Comparison of ENCODE assay signal across 9 cellular contexts in the genomic region with DNA sequence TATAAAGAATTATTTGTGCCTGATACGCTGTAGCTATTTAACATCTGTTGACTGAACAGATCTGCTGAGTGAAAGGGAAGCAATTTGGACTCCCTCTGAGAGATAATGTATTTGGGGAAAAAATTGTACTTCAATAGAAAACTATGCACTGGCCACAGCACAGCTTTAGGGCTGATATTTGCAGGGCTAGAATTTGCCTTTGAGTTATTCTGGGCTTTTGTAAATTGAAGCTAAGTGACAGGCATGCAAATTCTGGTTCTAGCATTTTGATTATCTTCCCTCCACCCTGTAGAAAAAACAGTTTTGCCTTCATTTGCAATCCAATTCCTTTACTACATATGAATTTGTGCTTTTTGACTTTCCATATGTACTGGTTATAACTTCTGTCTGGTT. TPM values are rescaled to one million over a fixed set of nuclear protein-coding genes. Genes with fewer than 3 reads are reported as not detected.
A peak's percentile ranks its signal among the peaks of the same experiment; 100 is the strongest.
DNase-seq lines count a peak whose midpoint lies in the region; ATAC-seq, FAIRE-seq and TF ChIP-seq lines count a peak whose summit lies in the region.
"Had no signal": no experiment of that assay in that cellular context is flagged by ENCODE, and none has a peak within 500 bp of the region (broad histone marks: within the 10 kb centered on the region; RNA-seq: fewer than 3 reads in every experiment).

No MANE protein-coding gene starts in this region.

- H3K27me3 ChIP-seq in small intestine (ENCODE audit: control insufficient read depth in 2 of 2, insufficient read depth in 2 of 2, low read length in 2 of 2), result no peaks in the 10 kb centered on the region

- no peak for TF ChIP-seq POLR2A in lower leg skin (IDR thresholded peaks at IDR 0.05)

- H3K4me3 ChIP-seq in small intestine (ENCODE audit: low read depth in 1 of 2, low read length in 2 of 2) (no peak overlapping the region), lower leg skin (ENCODE audit: low read depth, poor library complexity, severe bottlenecking) (no peak overlapping the region)

- peak; percentile 39 for ATAC-seq in GM21717 (IDR thresholded peaks at IDR 0.05; ENCODE audit: unreplicated experiment)
- ATAC-seq in SK-N-SH treated with all-trans-retinoic acid at 6 μM for 48 hours, result peak; percentile 36
- ATAC-seq in esophagus mucosa, result peak; percentile 5
- ATAC-seq in HG03095 (IDR thresholded peaks at IDR 0.05; ENCODE audit: unreplicated experiment), result no peak
- ATAC-seq in HG03520 (IDR thresholded peaks at IDR 0.05; ENCODE audit: unreplicated experiment), result no peak

- H3K4me1 ChIP-seq in small intestine (ENCODE audit: control insufficient read depth in 2 of 2, insufficient read depth in 1 of 2, low read depth in 1 of 2, low read length in 1 of 2), result peaks cover 5 to 11% of the 10 kb centered on the region in 2 donors

- intact Hi-C loops in lower leg skin (cut with DNase I; ENCODE audit: low total_unique reads), result no loop called here

- DNase-seq in small intestine, result no peak
- no peak for DNase-seq in stimulated activated naive CD4-positive, alpha-beta T cell treated with Interleukin-2 at 50 U/mL for 16 hours (lab: John Stamatoyannopoulos, UW)
- DNase-seq in lower leg skin (ENCODE audit: low spot score in 2 of 2), result no peak
- DNase-seq: stimulated activated CD4-positive, alpha-beta T cell treated with anti-CD3 and anti-CD28 coated beads, Interleukin-15, amount 100 ng/mL, for 24 hours had no signal

- no peaks in the 10 kb centered on the region for H3K9me3 ChIP-seq in small intestine (ENCODE audit: control insufficient read depth, low read depth)

- H3K36me3 ChIP-seq in small intestine (ENCODE audit: control insufficient read depth in 2 of 2, insufficient read depth in 2 of 2, low read length in 2 of 2), result peaks cover 0 to 3% of the 10 kb centered on the region in 2 donors

- no peak for FAIRE-seq in small intestine (lab: Jason Lieb, UNC)

- no peak for TF ChIP-seq CTCF in lower leg skin (IDR thresholded peaks at IDR 0.05)

- 67 to 76% (median 75%) methylated on average over 1 of the region's 1 CpG for WGBS in small intestine, 3 donors
- WGBS in lower leg skin, 2 donors, result 76 to 82% methylated on average over 1 of the region's 1 CpG

- H3K27ac ChIP-seq in small intestine (ENCODE audit: low read depth in 1 of 2, low read length in 1 of 2), result peak overlapping the region; percentile 6 to 22

TF ChIP-seq in SK-N-SH treated with all-trans-retinoic acid at 6 μM for 48 hours, 23 proteins besides CTCF, POLR2A, EP300 and RAD21:
- TF ChIP-seq ZFP3 (CRISPR knock-in tag; IDR thresholded peaks at IDR 0.05) (no peak), ARNTL (CRISPR knock-in tag; IDR thresholded peaks at IDR 0.05; ENCODE audit: borderline replicate concordance, low read depth) (no peak), ESRRG (CRISPR knock-in tag; IDR thresholded peaks at IDR 0.05) (no peak), BACH2 (CRISPR knock-in tag; IDR thresholded peaks at IDR 0.05; ENCODE audit: borderline replicate concordance) (no peak), RARB (CRISPR knock-in tag; IDR thresholded peaks at IDR 0.05) (no peak), ZFP30 (CRISPR knock-in tag; IDR thresholded peaks at IDR 0.05) (no peak), OSR1 (CRISPR knock-in tag; IDR thresholded peaks at IDR 0.05) (no peak), ZNF70 (CRISPR knock-in tag; IDR thresholded peaks at IDR 0.05) (no peak), CSDC2 (CRISPR knock-in tag; IDR thresholded peaks at IDR 0.05) (no peak), CREB5 (CRISPR knock-in tag; IDR thresholded peaks at IDR 0.05; ENCODE audit: low read depth) (no peak), TOX (CRISPR knock-in tag; IDR thresholded peaks at IDR 0.05; ENCODE audit: borderline replicate concordance) (no peak), ZC3H10 (CRISPR knock-in tag; IDR thresholded peaks at IDR 0.05) (no peak)
- TF ChIP-seq, protein P1, sequence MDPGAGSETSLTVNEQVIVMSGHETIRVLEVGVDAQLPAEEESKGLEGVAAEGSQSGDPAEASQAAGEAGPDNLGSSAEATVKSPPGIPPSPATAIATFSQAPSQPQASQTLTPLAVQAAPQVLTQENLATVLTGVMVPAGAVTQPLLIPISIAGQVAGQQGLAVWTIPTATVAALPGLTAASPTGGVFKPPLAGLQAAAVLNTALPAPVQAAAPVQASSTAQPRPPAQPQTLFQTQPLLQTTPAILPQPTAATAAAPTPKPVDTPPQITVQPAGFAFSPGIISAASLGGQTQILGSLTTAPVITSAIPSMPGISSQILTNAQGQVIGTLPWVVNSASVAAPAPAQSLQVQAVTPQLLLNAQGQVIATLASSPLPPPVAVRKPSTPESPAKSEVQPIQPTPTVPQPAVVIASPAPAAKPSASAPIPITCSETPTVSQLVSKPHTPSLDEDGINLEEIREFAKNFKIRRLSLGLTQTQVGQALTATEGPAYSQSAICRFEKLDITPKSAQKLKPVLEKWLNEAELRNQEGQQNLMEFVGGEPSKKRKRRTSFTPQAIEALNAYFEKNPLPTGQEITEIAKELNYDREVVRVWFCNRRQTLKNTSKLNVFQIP (CRISPR knock-in tag; IDR thresholded peaks at IDR 0.05; ENCODE audit: borderline replicate concordance, low read depth), result no peak
- TF ChIP-seq, protein P2, sequence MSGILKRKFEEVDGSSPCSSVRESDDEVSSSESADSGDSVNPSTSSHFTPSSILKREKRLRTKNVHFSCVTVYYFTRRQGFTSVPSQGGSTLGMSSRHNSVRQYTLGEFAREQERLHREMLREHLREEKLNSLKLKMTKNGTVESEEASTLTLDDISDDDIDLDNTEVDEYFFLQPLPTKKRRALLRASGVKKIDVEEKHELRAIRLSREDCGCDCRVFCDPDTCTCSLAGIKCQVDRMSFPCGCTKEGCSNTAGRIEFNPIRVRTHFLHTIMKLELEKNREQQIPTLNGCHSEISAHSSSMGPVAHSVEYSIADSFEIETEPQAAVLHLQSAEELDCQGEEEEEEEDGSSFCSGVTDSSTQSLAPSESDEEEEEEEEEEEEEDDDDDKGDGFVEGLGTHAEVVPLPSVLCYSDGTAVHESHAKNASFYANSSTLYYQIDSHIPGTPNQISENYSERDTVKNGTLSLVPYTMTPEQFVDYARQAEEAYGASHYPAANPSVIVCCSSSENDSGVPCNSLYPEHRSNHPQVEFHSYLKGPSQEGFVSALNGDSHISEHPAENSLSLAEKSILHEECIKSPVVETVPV (CRISPR knock-in tag; IDR thresholded peaks at IDR 0.05), result no peak

RNA-seq across cellular contexts. Expression of gene KYAT3, which starts 7.9 kb away (rescaled TPM):
- 26.3 TPM for total RNA-seq in esophagus mucosa
- polyA plus RNA-seq in small intestine, result 10 to 100 TPM; 21.5 to 28.3 (median 22.7) TPM
- 10 to 100 TPM; 16.5 to 34.5 (median 24.3) TPM for total RNA-seq in lower leg skin

RNA-seq across cellular contexts. Expression of gene RBMXL1, which starts 7.9 kb away (rescaled TPM):
- total RNA-seq in esophagus mucosa (13.9 TPM), lower leg skin (10 to 100 TPM in 3 of 4 donors, 1 to 10 TPM in 1; 7.5 to 19.3 (median 13.4) TPM)
- polyA plus RNA-seq in small intestine, result 1 to 10 TPM; 2.5 to 5.0 (median 3.2) TPM

RNA-seq across cellular contexts. Expression of gene GBP3, which starts 38.1 kb away (rescaled TPM):
- total RNA-seq in esophagus mucosa, result 9.4 TPM
- 10 to 100 TPM; 13.8 to 71.6 (median 21.5) TPM for polyA plus RNA-seq in small intestine
- total RNA-seq in lower leg skin, result 10 to 100 TPM in 1 of 4 donors, 1 to 10 TPM in 3; 5.6 to 16.2 (median 8.3) TPM

Comparison
In these comparisons a context has a peak if more than half of its experiments do, and no peak if none do; other contexts are left out.
1. ATAC-seq: peak in GM21717 (single experiment), SK-N-SH treated with all-trans-retinoic acid at 6 μM for 48 hours (single experiment) and esophagus mucosa (single experiment); none in HG03095 (single experiment) and HG03520 (single experiment).